In genomic region chr18:79560042-79560860, GRCh38 we compare ENCODE assay signal across 23 cellular contexts.
DNase-seq lines count a peak whose midpoint lies in the region; ATAC-seq and TF ChIP-seq lines count a peak whose summit lies in the region.
"Had no signal": no experiment of that assay in that cellular context is flagged by ENCODE, and none has a peak within 500 bp of the region (broad histone marks: within the 10 kb centered on the region; RNA-seq: fewer than 3 reads in every experiment).

No MANE protein-coding gene starts in this region.

- no peak overlapping the region for H3K4me3 ChIP-seq in SJSA1
- H3K4me3 ChIP-seq: ascending aorta; BLaER1 treated with 17β-estradiol and CSF1 and Interleukin-3, amounts not matched to agents 10 nM and 100 nM; esophagus squamous epithelium; gastroesophageal sphincter; GM23248 had no signal

- peak; percentile 52 for DNase-seq in activated effector memory CD4-positive, alpha-beta T cell treated with anti-CD3 and anti-CD28 coated beads, Interleukin-2, amount 50 U/mL, for 16 hours
- no peak for DNase-seq in activated effector memory CD4-positive, alpha-beta T cell treated with Interleukin-2 at 50 U/mL for 16 hours
- DNase-seq in DMS153 (lab: John Stamatoyannopoulos, UW), result peak; percentile 40
- DNase-seq in SJSA1 (ENCODE audit: low read depth in 1 of 2, low spot score in 2 of 2), result peak in 1 of 2 experiments; percentile 43
- peak; percentile 56 for DNase-seq in osteocyte (ENCODE audit: extremely low spot score, unreplicated experiment)
- no peak for DNase-seq in nucleus accumbens (lab: John Stamatoyannopoulos, UW)
- DNase-seq: activated CD4-positive, alpha-beta memory T cell treated with anti-CD3 and anti-CD28 coated beads for 36 hours; cerebellar nuclear complex; effector memory CD8-positive, alpha-beta T cell; EL; esophagus squamous epithelium; GM23248; mammary epithelial cell; NCI-H1048; NCI-H2029; NCI-H526; stimulated activated CD4-positive, alpha-beta T cell treated with anti-CD3 and anti-CD28 coated beads, Interleukin-1b, Interleukin-23, amount 100 ng/mL, for 48 hours had no signal

- no peaks in the 10 kb centered on the region for H3K9me3 Mint-ChIP-seq in osteocyte (ENCODE audit: unreplicated experiment)
- H3K9me3 Mint-ChIP-seq: activated CD4-positive, alpha-beta memory T cell treated with anti-CD3 and anti-CD28 coated beads for 36 hours; effector memory CD8-positive, alpha-beta T cell; stimulated activated effector memory CD8-positive, alpha-beta T cell treated with anti-CD3 and anti-CD28 coated beads, Interleukin-12 subunit alpha, Interleukin-12 subunit beta, amount 100 ng/mL, for 72 hours had no signal

- H3K36me3 Mint-ChIP-seq in osteocyte (ENCODE audit: unreplicated experiment), result no peaks in the 10 kb centered on the region
- H3K36me3 Mint-ChIP-seq: activated CD4-positive, alpha-beta memory T cell treated with anti-CD3 and anti-CD28 coated beads for 36 hours; stimulated activated effector memory CD8-positive, alpha-beta T cell treated with anti-CD3 and anti-CD28 coated beads, Interleukin-12 subunit alpha, Interleukin-12 subunit beta, amount 100 ng/mL, for 72 hours had no signal

- no peak overlapping the region for H3K27ac Mint-ChIP-seq in osteocyte (ENCODE audit: unreplicated experiment)
- H3K27ac Mint-ChIP-seq: activated CD4-positive, alpha-beta memory T cell treated with anti-CD3 and anti-CD28 coated beads for 36 hours; effector memory CD8-positive, alpha-beta T cell; stimulated activated effector memory CD8-positive, alpha-beta T cell treated with anti-CD3 and anti-CD28 coated beads, Interleukin-12 subunit alpha, Interleukin-12 subunit beta, amount 100 ng/mL, for 72 hours had no signal

- peaks cover 4% of the 10 kb centered on the region for H3K27me3 Mint-ChIP-seq in osteocyte (ENCODE audit: unreplicated experiment)
- H3K27me3 Mint-ChIP-seq: activated CD4-positive, alpha-beta memory T cell treated with anti-CD3 and anti-CD28 coated beads for 36 hours; effector memory CD8-positive, alpha-beta T cell had no signal

- H3K4me1 ChIP-seq in SJSA1 (replicated peaks), result peaks cover 39% of the 10 kb centered on the region
- H3K4me1 ChIP-seq: esophagus squamous epithelium, gastroesophageal sphincter had no signal

- ATAC-seq in GM21619 (IDR thresholded peaks at IDR 0.05; ENCODE audit: unreplicated experiment), result no peak
- no peak for ATAC-seq in GM18517 (IDR thresholded peaks at IDR 0.05; ENCODE audit: unreplicated experiment)
- ATAC-seq: effector memory CD8-positive, alpha-beta T cell; gastroesophageal sphincter; stimulated activated effector memory CD8-positive, alpha-beta T cell treated with anti-CD3 and anti-CD28 coated beads, Interleukin-12 subunit alpha, Interleukin-12 subunit beta, amount 100 ng/mL, for 72 hours had no signal

- peak overlapping the region; percentile 84 for H3K27ac ChIP-seq in SJSA1
- H3K27ac ChIP-seq: BLaER1 treated with 17β-estradiol and CSF1 and Interleukin-3, amounts not matched to agents 10 nM and 100 nM; esophagus squamous epithelium; gastroesophageal sphincter; GM23248 had no signal

- no peaks in the 10 kb centered on the region for H3K27me3 ChIP-seq in SJSA1 (replicated peaks)
- H3K27me3 ChIP-seq: ascending aorta; BLaER1 treated with 17β-estradiol and CSF1 and Interleukin-3, amounts not matched to agents 10 nM and 100 nM; gastroesophageal sphincter had no signal

- no peaks in the 10 kb centered on the region for H3K36me3 ChIP-seq in SJSA1
- H3K36me3 ChIP-seq: ascending aorta; BLaER1 treated with 17β-estradiol and CSF1 and Interleukin-3, amounts not matched to agents 10 nM and 100 nM; esophagus squamous epithelium; gastroesophageal sphincter had no signal

- H3K9me3 ChIP-seq in SJSA1 (replicated peaks), result no peaks in the 10 kb centered on the region
- H3K9me3 ChIP-seq: ascending aorta, esophagus squamous epithelium, gastroesophageal sphincter had no signal

- H3K4me3 Mint-ChIP-seq in osteocyte (ENCODE audit: unreplicated experiment), result no peak overlapping the region
- H3K4me3 Mint-ChIP-seq: activated CD4-positive, alpha-beta memory T cell treated with anti-CD3 and anti-CD28 coated beads for 36 hours; effector memory CD8-positive, alpha-beta T cell; stimulated activated effector memory CD8-positive, alpha-beta T cell treated with anti-CD3 and anti-CD28 coated beads, Interleukin-12 subunit alpha, Interleukin-12 subunit beta, amount 100 ng/mL, for 72 hours had no signal

- no peak for TF ChIP-seq CTCF in osteocyte (IDR thresholded peaks at IDR 0.05)

- peaks cover 23% of the 10 kb centered on the region for H3K4me1 Mint-ChIP-seq in osteocyte (ENCODE audit: unreplicated experiment)

Comparison
In these comparisons a context has a peak if more than half of its experiments do, and no peak if none do; other contexts are left out.
1. DNase-seq: peak in activated effector memory CD4-positive, alpha-beta T cell treated with anti-CD3 and anti-CD28 coated beads, Interleukin-2, amount 50 U/mL, for 16 hours (single experiment), DMS153 (single experiment) and osteocyte (single experiment); none in activated effector memory CD4-positive, alpha-beta T cell treated with Interleukin-2 at 50 U/mL for 16 hours (single experiment) and nucleus accumbens (0 of 56).